ENCODE assay signal across 33 cellular contexts in genomic region chr13:37642201-37642600, GRCh38. TPM values are rescaled to one million over a fixed set of nuclear protein-coding genes. Genes with fewer than 3 reads are reported as not detected.
"Had no signal": no experiment of that assay in that cellular context is flagged by ENCODE, and none has a peak within 500 bp of the region (broad histone marks: within the 10 kb centered on the region; RNA-seq: fewer than 3 reads in every experiment).

No MANE protein-coding gene starts in this region.

- H3K27me3 ChIP-seq: left lung, pancreas, sigmoid colon, spleen, stomach, testis, transverse colon, upper lobe of left lung, vagina had no signal

- H3K9me3 Mint-ChIP-seq: mesothelial cell of epicardium; stimulated activated memory B cell treated with anti-CD40 and anti-IgM and Interleukin-4, amounts not matched to agents 10 μg/mL and 1 μg/mL and 100 μg/mL, for 72 hours had no signal

- H3K4me1 Mint-ChIP-seq: immature natural killer cell; naive B cell; natural killer cell; stimulated activated memory B cell treated with anti-CD40 and anti-IgM and Interleukin-4, amounts not matched to agents 10 μg/mL and 1 μg/mL and 100 μg/mL, for 72 hours had no signal

- H3K9me3 ChIP-seq: heart left ventricle, left lung, lower lobe of right lung, pancreas, prostate gland, sigmoid colon, spleen, stomach, testis, thyroid gland, transverse colon, upper lobe of left lung, vagina had no signal

- H3K27ac Mint-ChIP-seq: immature natural killer cell; mesothelial cell of epicardium; naive B cell; natural killer cell; stimulated activated memory B cell treated with anti-CD40 and anti-IgM and Interleukin-4, amounts not matched to agents 10 μg/mL and 1 μg/mL and 100 μg/mL, for 72 hours had no signal

- H3K4me1 ChIP-seq: heart left ventricle, left lung, lower lobe of right lung, pancreas, prostate gland, sigmoid colon, spleen, testis, thyroid gland, transverse colon, upper lobe of left lung, vagina had no signal

- H3K36me3 ChIP-seq: heart left ventricle, left lung, lower lobe of right lung, pancreas, prostate gland, sigmoid colon, spleen, thyroid gland, transverse colon, upper lobe of left lung, vagina had no signal

- H3K4me3 Mint-ChIP-seq: immature natural killer cell; mesothelial cell of epicardium; naive B cell; natural killer cell; stimulated activated memory B cell treated with anti-CD40 and anti-IgM and Interleukin-4, amounts not matched to agents 10 μg/mL and 1 μg/mL and 100 μg/mL, for 72 hours had no signal

- ATAC-seq: heart left ventricle; left cardiac atrium; left lung; lower lobe of right lung; natural killer cell; pancreas; right cardiac atrium; stimulated activated memory B cell treated with anti-CD40 and anti-IgM and Interleukin-4, amounts not matched to agents 10 μg/mL and 1 μg/mL and 100 μg/mL, for 72 hours had no signal

- H3K27me3 Mint-ChIP-seq: naive B cell; stimulated activated memory B cell treated with anti-CD40 and anti-IgM and Interleukin-4, amounts not matched to agents 10 μg/mL and 1 μg/mL and 100 μg/mL, for 72 hours had no signal

- H3K4me3 ChIP-seq: heart left ventricle, left lung, lower lobe of right lung, pancreas, prostate gland, sigmoid colon, spleen, stomach, testis, thyroid gland, transverse colon, upper lobe of left lung, vagina had no signal

- H3K27ac ChIP-seq: heart left ventricle, left lung, lower lobe of right lung, pancreas, prostate gland, sigmoid colon, spleen, stomach, testis, thyroid gland, transverse colon, upper lobe of left lung, vagina had no signal

- H3K36me3 Mint-ChIP-seq: immature natural killer cell; mesothelial cell of epicardium; naive B cell; stimulated activated memory B cell treated with anti-CD40 and anti-IgM and Interleukin-4, amounts not matched to agents 10 μg/mL and 1 μg/mL and 100 μg/mL, for 72 hours had no signal

- DNase-seq: heart left ventricle; hypothalamus; immature natural killer cell; kidney; left cardiac atrium; left lung; lower lobe of right lung; mammary epithelial cell; mesenchymal stem cell; naive B cell; natural killer cell; nucleus accumbens; pancreas; posterior cingulate gyrus; retina; right cardiac atrium; sigmoid colon; small intestine; spleen; stimulated activated CD4-positive, alpha-beta T cell treated with anti-CD3 and anti-CD28 coated beads, Interleukin-1b, Interleukin-23, amount 100 ng/mL, for 48 hours; stimulated activated CD4-positive, alpha-beta T cell treated with anti-CD3 and anti-CD28 coated beads, Interleukin-2, amount 100 ng/mL, for 48 hours; stimulated activated CD4-positive, alpha-beta T cell treated with anti-CD3 and anti-CD28 coated beads, Interleukin-4, amount 100 ng/mL, for 4 hours; stimulated activated CD8-positive, alpha-beta memory T cell treated with anti-CD3 and anti-CD28 coated beads, Interleukin-4, amount 100 ng/mL, for 48 hours; stimulated activated naive CD4-positive, alpha-beta T cell treated with Interleukin-2 at 50 U/mL for 16 hours; stomach; testis; thyroid gland; transverse colon; upper lobe of left lung had no signal

RNA-seq across cellular contexts. Expression of gene POSTN, which starts 43.6 kb away (rescaled TPM):
- total RNA-seq: natural killer cell had no signal
- polyA plus RNA-seq: immature natural killer cell had no signal
